ENCODE assay signal across 22 cellular contexts in the genomic region with DNA sequence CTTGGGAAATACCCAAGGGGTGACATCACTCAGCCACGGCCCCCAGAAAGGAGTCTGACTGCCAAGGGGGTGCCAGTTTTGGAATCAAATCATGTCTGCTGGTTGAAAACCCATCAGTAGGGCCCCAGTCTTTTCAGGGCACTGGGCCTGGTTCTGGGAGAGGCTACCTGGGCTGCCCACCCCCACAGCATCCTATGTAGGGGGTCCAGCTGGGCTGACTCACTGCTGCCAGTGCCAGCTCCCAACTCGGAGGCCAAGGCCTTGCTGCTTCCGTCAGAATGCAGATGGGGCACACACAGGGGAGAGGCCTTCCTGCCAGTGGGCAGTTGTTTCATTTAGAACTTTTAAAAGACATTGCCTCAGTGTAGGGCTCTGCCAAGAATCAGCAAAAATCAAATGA. TPM values are rescaled to one million over a fixed set of nuclear protein-coding genes. Genes with fewer than 3 reads are reported as not detected.
"Had no signal": no experiment of that assay in that cellular context is flagged by ENCODE, and none has a peak within 500 bp of the region (broad histone marks: within the 10 kb centered on the region; RNA-seq: fewer than 3 reads in every experiment).

No MANE protein-coding gene starts in this region.

- DNase-seq: activated B cell treated with CpG ODN at 0.5 μM for 24 hours; activated CD4-positive, alpha-beta T cell treated with anti-CD3 and anti-CD28 coated beads, Interleukin-2, amount 10 ng/mL, durations not matched to agents 24 days and 14 days; activated CD8-positive, alpha-beta memory T cell treated with anti-CD3 and anti-CD28 coated beads for 24 hours; activated naive CD4-positive, alpha-beta T cell treated with anti-CD3 and anti-CD28 coated beads, Interleukin-2, amount 10 ng/mL, durations not matched to agents 7 days and 5 days; adrenal gland; brain microvascular endothelial cell; dorsolateral prefrontal cortex; heart right ventricle; left lung; mesendoderm; retina; stimulated activated CD4-positive, alpha-beta T cell treated with anti-CD3 and anti-CD28 coated beads, Interleukin-4, amount 100 ng/mL, for 4 hours; stimulated activated naive CD8-positive, alpha-beta T cell treated with anti-CD3 and anti-CD28 coated beads, Interleukin-15, amount 100 ng/mL, for 72 hours; testis had no signal

- FAIRE-seq: frontal cortex, keratinocyte had no signal

- H3K36me3 ChIP-seq: adrenal gland, brain microvascular endothelial cell had no signal

- H3K9me3 Mint-ChIP-seq: activated B cell treated with CpG ODN at 0.5 μM for 24 hours; activated CD4-positive, alpha-beta T cell treated with anti-CD3 and anti-CD28 coated beads, Interleukin-2, amount 10 ng/mL, durations not matched to agents 24 days and 14 days; activated naive CD4-positive, alpha-beta T cell treated with anti-CD3 and anti-CD28 coated beads, Interleukin-2, amount 10 ng/mL, durations not matched to agents 7 days and 5 days; activated T-helper 2 cell treated with anti-CD3 and anti-CD28 coated beads, Interferon-gamma antibody, Interleukin-2, Interleukin-4, amounts not matched to agents 10 μg/mL and 5 μg/mL and 100 μg/mL, durations not matched to agents 14 hours and 24 hours and 36 hours; stimulated activated naive CD8-positive, alpha-beta T cell treated with anti-CD3 and anti-CD28 coated beads, Interleukin-15, amount 100 ng/mL, for 72 hours; T-helper 1 cell treated with Interleukin-12 subunit alpha and Interleukin-12 subunit beta and Interleukin-4 antibody, amounts not matched to agents 30 μg/mL and 1 μg/mL, for 36 hours had no signal

- H3K4me3 Mint-ChIP-seq: activated B cell treated with CpG ODN at 0.5 μM for 24 hours; activated CD4-positive, alpha-beta T cell treated with anti-CD3 and anti-CD28 coated beads, Interleukin-2, amount 10 ng/mL, durations not matched to agents 24 days and 14 days; activated naive CD4-positive, alpha-beta T cell treated with anti-CD3 and anti-CD28 coated beads, Interleukin-2, amount 10 ng/mL, durations not matched to agents 7 days and 5 days; stimulated activated naive CD8-positive, alpha-beta T cell treated with anti-CD3 and anti-CD28 coated beads, Interleukin-15, amount 100 ng/mL, for 72 hours; T-helper 1 cell treated with Interleukin-12 subunit alpha and Interleukin-12 subunit beta and Interleukin-4 antibody, amounts not matched to agents 30 μg/mL and 1 μg/mL, for 36 hours had no signal

- H3K27me3 ChIP-seq: brain microvascular endothelial cell, dorsolateral prefrontal cortex, esophagus muscularis mucosa, heart right ventricle, left lung, testis had no signal

- H3K27ac ChIP-seq: adrenal gland, brain microvascular endothelial cell, esophagus muscularis mucosa, heart right ventricle, left lung, parathyroid adenoma, testis had no signal

- H3K9ac ChIP-seq: parathyroid adenoma had no signal

- H3K4me1 ChIP-seq: adrenal gland, esophagus muscularis mucosa, left lung, parathyroid adenoma, testis had no signal

- H3K9me3 ChIP-seq: adrenal gland, esophagus muscularis mucosa, left lung, testis had no signal

- H3K36me3 Mint-ChIP-seq: activated naive CD4-positive, alpha-beta T cell treated with anti-CD3 and anti-CD28 coated beads, Interleukin-2, amount 10 ng/mL, durations not matched to agents 7 days and 5 days had no signal

- H3K27ac Mint-ChIP-seq: activated B cell treated with CpG ODN at 0.5 μM for 24 hours; activated CD4-positive, alpha-beta T cell treated with anti-CD3 and anti-CD28 coated beads, Interleukin-2, amount 10 ng/mL, durations not matched to agents 24 days and 14 days; activated naive CD4-positive, alpha-beta T cell treated with anti-CD3 and anti-CD28 coated beads, Interleukin-2, amount 10 ng/mL, durations not matched to agents 7 days and 5 days; activated T-helper 2 cell treated with anti-CD3 and anti-CD28 coated beads, Interferon-gamma antibody, Interleukin-2, Interleukin-4, amounts not matched to agents 10 μg/mL and 5 μg/mL and 100 μg/mL, durations not matched to agents 14 hours and 24 hours and 36 hours; T-helper 1 cell treated with Interleukin-12 subunit alpha and Interleukin-12 subunit beta and Interleukin-4 antibody, amounts not matched to agents 30 μg/mL and 1 μg/mL, for 36 hours had no signal

- H3K4me3 ChIP-seq: adrenal gland, dorsolateral prefrontal cortex, esophagus muscularis mucosa, heart right ventricle, left lung, testis had no signal

- ATAC-seq: heart right ventricle; left lung; stimulated activated naive CD8-positive, alpha-beta T cell treated with anti-CD3 and anti-CD28 coated beads, Interleukin-15, amount 100 ng/mL, for 72 hours had no signal

- H2AFZ ChIP-seq: parathyroid adenoma had no signal

RNA-seq across cellular contexts. Expression of gene DMBT1, which starts 39.5 kb away (rescaled TPM):
- total RNA-seq: activated B cell treated with CpG ODN at 0.5 μM for 24 hours; activated CD4-positive, alpha-beta T cell treated with anti-CD3 and anti-CD28 coated beads, Interleukin-2, amount 10 ng/mL, durations not matched to agents 24 days and 14 days; activated T-helper 2 cell treated with anti-CD3 and anti-CD28 coated beads, Interferon-gamma antibody, Interleukin-2, Interleukin-4, amounts not matched to agents 10 μg/mL and 5 μg/mL and 100 μg/mL, durations not matched to agents 14 hours and 24 hours and 36 hours; frontal cortex; skeletal muscle tissue had no signal
- polyA plus RNA-seq: neural cell had no signal

RNA-seq across cellular contexts. Expression of gene HTRA1, which starts 59.7 kb away (rescaled TPM):
- total RNA-seq: activated B cell treated with CpG ODN at 0.5 μM for 24 hours; activated CD4-positive, alpha-beta T cell treated with anti-CD3 and anti-CD28 coated beads, Interleukin-2, amount 10 ng/mL, durations not matched to agents 24 days and 14 days; activated T-helper 2 cell treated with anti-CD3 and anti-CD28 coated beads, Interferon-gamma antibody, Interleukin-2, Interleukin-4, amounts not matched to agents 10 μg/mL and 5 μg/mL and 100 μg/mL, durations not matched to agents 14 hours and 24 hours and 36 hours had no signal
